In genomic region chr10:124614003-124614659, GRCh38 we compare ENCODE assay signal across 10 cellular contexts.
DNase-seq lines count a peak whose midpoint lies in the region; ATAC-seq and TF ChIP-seq lines count a peak whose summit lies in the region.
"Had no signal": no experiment of that assay in that cellular context is flagged by ENCODE, and none has a peak within 500 bp of the region (broad histone marks: within the 10 kb centered on the region; RNA-seq: fewer than 3 reads in every experiment).

No MANE protein-coding gene starts in this region.

- no peak for TF ChIP-seq EP300 in tibial nerve (IDR thresholded peaks at IDR 0.05)
- no peak for TF ChIP-seq EP300 in esophagus muscularis mucosa (IDR thresholded peaks at IDR 0.05)

- TF ChIP-seq CTCF in tibial nerve (IDR thresholded peaks at IDR 0.05), result no peak
- TF ChIP-seq CTCF in esophagus muscularis mucosa (IDR thresholded peaks at IDR 0.05), result no peak

- ATAC-seq in HG03175 (IDR thresholded peaks at IDR 0.05; ENCODE audit: unreplicated experiment), result peak; percentile 37

- DNase-seq in activated effector memory CD4-positive, alpha-beta T cell treated with anti-CD3 and anti-CD28 coated beads, Interleukin-2, amount 50 U/mL, for 16 hours, result peak; percentile 79
- no peak for DNase-seq in activated effector memory CD4-positive, alpha-beta T cell treated with Interleukin-2 at 50 U/mL for 16 hours
- no peak for DNase-seq in tibial nerve (ENCODE audit: low spot score in 2 of 2)
- DNase-seq in SKM-1 treated with dmso at 0.1 percent for 144 hours (lab: John Stamatoyannopoulos, UW; ENCODE audit: unreplicated experiment), result no peak
- no peak for DNase-seq in GF-D8 (lab: John Stamatoyannopoulos, UW)
- DNase-seq in esophagus muscularis mucosa (ENCODE audit: extremely low spot score), result no peak
- DNase-seq: psoas muscle had no signal

- intact Hi-C loops in esophagus muscularis mucosa (cut with DNase I), result no loop called here

- no peak overlapping the region for H3K4me3 ChIP-seq in tibial nerve
- H3K4me3 ChIP-seq in esophagus muscularis mucosa, result no peak overlapping the region
- H3K4me3 ChIP-seq: psoas muscle had no signal

- H3K4me1 ChIP-seq in tibial nerve, result peaks cover 0 to 64% (median 46%) of the 10 kb centered on the region in 4 donors
- peaks cover 8 to 33% (median 28%) of the 10 kb centered on the region in 4 donors for H3K4me1 ChIP-seq in esophagus muscularis mucosa
- H3K4me1 ChIP-seq: psoas muscle had no signal

- peak overlapping the region; percentile 10 for H3K27ac ChIP-seq in angular gyrus (ENCODE audit: low read depth, low read length)
- peak overlapping the region in 3 of 4 donors; percentile 71 to 83 (median 82) for H3K27ac ChIP-seq in tibial nerve
- H3K27ac ChIP-seq in esophagus muscularis mucosa (replicated peaks in 1 of 4), result peak overlapping the region in 2 of 4 donors; percentile 5 to 38
- H3K27ac ChIP-seq: epithelial cell of prostate, psoas muscle had no signal

- 63 to 82% methylated on average over 11 of the region's 11 CpGs for WGBS in tibial nerve, 2 donors
- WGBS in esophagus muscularis mucosa, result 86% methylated on average over 7 of the region's 11 CpGs

- no peaks in the 10 kb centered on the region for H3K27me3 ChIP-seq in tibial nerve
- H3K27me3 ChIP-seq in esophagus muscularis mucosa, result no peaks in the 10 kb centered on the region

- H3K36me3 ChIP-seq in tibial nerve, result peaks cover 0 to 35% (median 0%) of the 10 kb centered on the region in 3 donors
- peaks cover 0 to 30% (median 26%) of the 10 kb centered on the region in 4 donors for H3K36me3 ChIP-seq in esophagus muscularis mucosa

- H3K9me3 ChIP-seq in tibial nerve (no peaks in the 10 kb centered on the region), esophagus muscularis mucosa (no peaks in the 10 kb centered on the region)
- H3K9me3 ChIP-seq: psoas muscle had no signal

- no peak for TF ChIP-seq POLR2A in tibial nerve (IDR thresholded peaks at IDR 0.05)
- TF ChIP-seq POLR2A in esophagus muscularis mucosa (IDR thresholded peaks at IDR 0.05; ENCODE audit: low read depth), result no peak
